In genomic region chr4:174545268-174545667, GRCh38 we compare ENCODE assay signal across 2 cellular contexts.
TF ChIP-seq lines count a peak whose summit lies in the region.

No MANE protein-coding gene starts in this region.

TF ChIP-seq in liver, 16 proteins besides CTCF, POLR2A, EP300 and RAD21 (continued from another document):
- TF ChIP-seq RXRA (IDR thresholded peaks at IDR 0.05) (peak in 1 of 2 donors; percentile 9), JUND (IDR thresholded peaks at IDR 0.05) (peak in 1 of 2 donors; percentile 13), HNF4G (IDR thresholded peaks at IDR 0.05) (no peak), EGR1 (IDR thresholded peaks at IDR 0.05; ENCODE audit: low read depth in 2 of 2) (no peak), FOXA2 (IDR thresholded peaks at IDR 0.05) (peak; percentile 80), GABPA (IDR thresholded peaks at IDR 0.05 in 1 of 2, conservative IDR thresholded peaks at IDR 0.05 in 1 of 2) (no peak)
- TF ChIP-seq, protein P1, sequence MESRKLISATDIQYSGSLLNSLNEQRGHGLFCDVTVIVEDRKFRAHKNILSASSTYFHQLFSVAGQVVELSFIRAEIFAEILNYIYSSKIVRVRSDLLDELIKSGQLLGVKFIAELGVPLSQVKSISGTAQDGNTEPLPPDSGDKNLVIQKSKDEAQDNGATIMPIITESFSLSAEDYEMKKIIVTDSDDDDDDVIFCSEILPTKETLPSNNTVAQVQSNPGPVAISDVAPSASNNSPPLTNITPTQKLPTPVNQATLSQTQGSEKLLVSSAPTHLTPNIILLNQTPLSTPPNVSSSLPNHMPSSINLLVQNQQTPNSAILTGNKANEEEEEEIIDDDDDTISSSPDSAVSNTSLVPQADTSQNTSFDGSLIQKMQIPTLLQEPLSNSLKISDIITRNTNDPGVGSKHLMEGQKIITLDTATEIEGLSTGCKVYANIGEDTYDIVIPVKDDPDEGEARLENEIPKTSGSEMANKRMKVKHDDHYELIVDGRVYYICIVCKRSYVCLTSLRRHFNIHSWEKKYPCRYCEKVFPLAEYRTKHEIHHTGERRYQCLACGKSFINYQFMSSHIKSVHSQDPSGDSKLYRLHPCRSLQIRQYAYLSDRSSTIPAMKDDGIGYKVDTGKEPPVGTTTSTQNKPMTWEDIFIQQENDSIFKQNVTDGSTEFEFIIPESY (IDR thresholded peaks at IDR 0.05), result no peak

TF ChIP-seq in HepG2, 621 proteins besides CTCF, POLR2A, EP300 and RAD21 (continued from another document):
- TF ChIP-seq SIX4 (CRISPR knock-in tag; IDR thresholded peaks at IDR 0.05), result no peak
- TF ChIP-seq MLXIP (CRISPR knock-in tag; IDR thresholded peaks at IDR 0.05; ENCODE audit: borderline replicate concordance), result no peak
- TF ChIP-seq CBX5 (CRISPR knock-in tag; IDR thresholded peaks at IDR 0.05; ENCODE audit: borderline replicate concordance), result no peak
- no peak for TF ChIP-seq ZNF503 (CRISPR knock-in tag; IDR thresholded peaks at IDR 0.05)
- no peak for TF ChIP-seq GFI1 (CRISPR knock-in tag; IDR thresholded peaks at IDR 0.05; ENCODE audit: borderline replicate concordance)
- TF ChIP-seq, protein P2, sequence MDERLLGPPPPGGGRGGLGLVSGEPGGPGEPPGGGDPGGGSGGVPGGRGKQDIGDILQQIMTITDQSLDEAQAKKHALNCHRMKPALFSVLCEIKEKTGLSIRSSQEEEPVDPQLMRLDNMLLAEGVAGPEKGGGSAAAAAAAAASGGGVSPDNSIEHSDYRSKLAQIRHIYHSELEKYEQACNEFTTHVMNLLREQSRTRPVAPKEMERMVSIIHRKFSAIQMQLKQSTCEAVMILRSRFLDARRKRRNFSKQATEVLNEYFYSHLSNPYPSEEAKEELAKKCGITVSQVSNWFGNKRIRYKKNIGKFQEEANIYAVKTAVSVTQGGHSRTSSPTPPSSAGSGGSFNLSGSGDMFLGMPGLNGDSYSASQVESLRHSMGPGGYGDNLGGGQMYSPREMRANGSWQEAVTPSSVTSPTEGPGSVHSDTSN (CRISPR knock-in tag; IDR thresholded peaks at IDR 0.05), result no peak
- TF ChIP-seq ZNF747 (CRISPR knock-in tag; IDR thresholded peaks at IDR 0.05; ENCODE audit: borderline replicate concordance), result no peak
TF ChIP-seq in HepG2: peak in this region for 0.
